32 cellular contexts compared by ENCODE assay signal in genomic region chr2:110743600-110743999, GRCh38. TPM values are rescaled to one million over a fixed set of nuclear protein-coding genes. Genes with fewer than 3 reads are reported as not detected.
"Had no signal": no experiment of that assay in that cellular context is flagged by ENCODE, and none has a peak within 500 bp of the region (broad histone marks: within the 10 kb centered on the region; RNA-seq: fewer than 3 reads in every experiment).

No MANE protein-coding gene starts in this region.

- DNase-seq: activated CD4-positive, alpha-beta T cell treated with anti-CD3 and anti-CD28 coated beads for 1 hour; activated CD4-positive, alpha-beta T cell treated with anti-CD3 and anti-CD28 coated beads for 48 hours; activated CD4-positive, CD25-positive, alpha-beta regulatory T cell; activated CD8-positive, alpha-beta T cell treated with anti-CD3 and anti-CD28 coated beads for 36 hours; activated effector memory CD4-positive, alpha-beta T cell treated with anti-CD3 and anti-CD28 coated beads, Interleukin-2, amount 50 U/mL, for 16 hours; activated naive CD4-positive, alpha-beta T cell; activated naive CD4-positive, alpha-beta T cell treated with anti-CD3 and anti-CD28 coated beads, Interleukin-2, amount 50 U/mL, for 16 hours; activated naive CD8-positive, alpha-beta T cell treated with anti-CD3 and anti-CD28 coated beads for 36 hours; activated T-cell treated with anti-CD3 and anti-CD28 coated beads, Interleukin-2, amount 50 U/mL, for 1 hour; activated T-cell treated with anti-CD3 and anti-CD28 coated beads, Interleukin-2, amount 50 U/mL, for 72 hours; amniotic stem cell; aorta; NCI-H1105; NCI-H1417 treated with DMSO at 0.1 percent for 48 hours; NCI-H187 treated with DMSO at 0.1 percent for 48 hours; NCI-H2081; NCI-H2171 treated with DMSO at 0.1 percent for 48 hours; NCI-H345; NCI-H524 treated with DMSO at 0.1 percent for 48 hours; NK-92 treated with Interleukin-12 subunit alpha and Interleukin-12 subunit beta, amount 100 ng/mL, for 24 hours; PC-3; Peyer's patch; Right ventricle myocardium superior; SW 1271 had no signal

- H3K36me3 ChIP-seq: cardiac muscle cell, Peyer's patch had no signal

- H3K27ac Mint-ChIP-seq: activated CD8-positive, alpha-beta T cell treated with anti-CD3 and anti-CD28 coated beads for 36 hours; activated naive CD8-positive, alpha-beta T cell treated with anti-CD3 and anti-CD28 coated beads for 36 hours; activated T-cell treated with anti-CD3 and anti-CD28 coated beads, Interleukin-2, amount 50 U/mL, for 72 hours; activated T-helper 17 cell treated with anti-CD3 and anti-CD28 coated beads, Interleukin-2, amount 50 U/mL, for 72 hours; T-helper 2 cell treated with Interferon-gamma antibody and Interleukin-4, amounts not matched to agents 5 μg/mL and 100 μg/mL, for 36 hours had no signal

- H3K4me1 ChIP-seq: Peyer's patch had no signal

- H3K4me3 ChIP-seq: cardiac muscle cell, Peyer's patch had no signal

- H3K27me3 ChIP-seq: cardiac muscle cell, Peyer's patch had no signal

- H3K4me3 Mint-ChIP-seq: activated CD8-positive, alpha-beta T cell treated with anti-CD3 and anti-CD28 coated beads for 36 hours; activated naive CD8-positive, alpha-beta T cell treated with anti-CD3 and anti-CD28 coated beads for 36 hours; activated T-cell treated with anti-CD3 and anti-CD28 coated beads, Interleukin-2, amount 50 U/mL, for 72 hours; activated T-helper 17 cell treated with anti-CD3 and anti-CD28 coated beads, Interleukin-2, amount 50 U/mL, for 72 hours; central memory CD8-positive, alpha-beta T cell; T-helper 2 cell treated with Interferon-gamma antibody and Interleukin-4, amounts not matched to agents 5 μg/mL and 100 μg/mL, for 36 hours had no signal

- H3K27ac ChIP-seq: cardiac muscle cell, Peyer's patch, RWPE1 had no signal

- ATAC-seq: activated CD8-positive, alpha-beta T cell treated with anti-CD3 and anti-CD28 coated beads for 36 hours; activated T-cell treated with anti-CD3 and anti-CD28 coated beads, Interleukin-2, amount 50 U/mL, for 72 hours; activated T-helper 17 cell treated with anti-CD3 and anti-CD28 coated beads, Interleukin-2, amount 50 U/mL, for 72 hours; PC-3 had no signal

- H3K9me3 ChIP-seq: Peyer's patch had no signal

- H3K9me3 Mint-ChIP-seq: activated T-helper 17 cell treated with anti-CD3 and anti-CD28 coated beads, Interleukin-2, amount 50 U/mL, for 72 hours; central memory CD8-positive, alpha-beta T cell had no signal

RNA-seq across cellular contexts. Expression of gene ACOXL, which starts 11.2 kb away (rescaled TPM):
- total RNA-seq: activated naive CD8-positive, alpha-beta T cell treated with anti-CD3 and anti-CD28 coated beads for 36 hours; aorta; chondrocyte; M059J; NCI-H460; Peyer's patch; Right ventricle myocardium superior had no signal
